In genomic region chr9:98530275-98530674, GRCh38 we compare ENCODE assay signal across 9 cellular contexts.
"Had no signal": no experiment of that assay in that cellular context is flagged by ENCODE, and none has a peak within 500 bp of the region (broad histone marks: within the 10 kb centered on the region; RNA-seq: fewer than 3 reads in every experiment).

No MANE protein-coding gene starts in this region.

- H3K27ac ChIP-seq: GM23248 had no signal

- H3K9me3 Mint-ChIP-seq: GM23338, H9, HFFc6 had no signal

- H3K36me3 ChIP-seq: HAP-1 had no signal

- H3K4me1 Mint-ChIP-seq: GM23338, H9 had no signal

- H3K27ac Mint-ChIP-seq: GM23338, H9, HFFc6 had no signal

- H3K4me2 ChIP-seq: GM23338 had no signal

- H2AFZ ChIP-seq: GM23248, GM23338 had no signal

- H3K4me3 Mint-ChIP-seq: GM23338, H9, HFFc6 had no signal

- DNase-seq: GM23248, GOT3, H7, H9, HCEC 1CT, HFFc6 had no signal

- H3K4me1 ChIP-seq: HAP-1 had no signal

- H3K4me3 ChIP-seq: GM23248, GM23338, HAP-1 had no signal

- ATAC-seq: GM23338, HCT116 had no signal

- H3K9ac ChIP-seq: GM23248 had no signal

- H3K9me3 ChIP-seq: HAP-1 had no signal
